ENCODE assay signal across 19 cellular contexts in the genomic region with DNA sequence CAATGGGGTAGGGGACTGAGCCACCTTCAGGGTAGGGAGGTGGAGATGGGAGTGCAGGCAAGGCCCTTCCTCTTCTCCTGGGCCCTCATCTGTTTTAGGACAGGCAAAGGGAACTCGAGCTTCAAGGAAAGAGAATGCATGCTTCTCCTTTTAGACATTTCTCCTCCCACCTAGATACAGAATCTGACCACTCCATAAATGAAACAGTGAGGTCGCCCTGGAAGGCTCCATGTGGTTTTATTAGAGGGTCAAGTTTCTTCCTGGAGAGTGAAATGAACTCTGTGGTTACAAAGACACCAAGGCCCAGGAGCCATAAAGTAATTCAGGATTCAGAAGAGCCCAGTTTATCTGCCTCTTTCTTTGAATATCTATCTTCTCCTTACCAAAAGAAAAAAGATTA. TPM values are rescaled to one million over a fixed set of nuclear protein-coding genes. Genes with fewer than 3 reads are reported as not detected.
DNase-seq lines count a peak whose midpoint lies in the region; ATAC-seq and TF ChIP-seq lines count a peak whose summit lies in the region.
"Had no signal": no experiment of that assay in that cellular context is flagged by ENCODE, and none has a peak within 500 bp of the region (broad histone marks: within the 10 kb centered on the region; RNA-seq: fewer than 3 reads in every experiment).

No MANE protein-coding gene starts in this region.

- no peak for TF ChIP-seq POLR2A in gastrocnemius medialis (IDR thresholded peaks at IDR 0.05)

- CTCF ChIA-PET in PC-3 (lab: Charles Lee): no interaction called here

- intact Hi-C loops in PC-3 (cut with micrococcal nuclease) (loop anchor here (5.0 kb wide), 1 partner anchor 96 kb away; no protein-coding TSS in a partner anchor), gastrocnemius medialis (cut with DNase I; ENCODE audit: low total_unique reads) (no loop called here)

- H2AFZ ChIP-seq in GM23248 (no peak overlapping the region), PC-3 (ENCODE audit: low read length) (no peak overlapping the region)

- H3K4me3 ChIP-seq in GM23248: no peak overlapping the region
- no peak overlapping the region for H3K4me3 ChIP-seq in PC-3 (ENCODE audit: low read length)
- no peak overlapping the region for H3K4me3 ChIP-seq in gastrocnemius medialis
- H3K4me3 ChIP-seq: ascending aorta, K562, thoracic aorta had no signal

- peaks cover 12% of the 10 kb centered on the region for H3F3A ChIP-seq in GM23248 (ENCODE audit: insufficient read depth)
- no peaks in the 10 kb centered on the region for H3F3A ChIP-seq in PC-3 (ENCODE audit: low read length, unreplicated experiment)

- peaks cover 57% of the 10 kb centered on the region for H3K79me2 ChIP-seq in GM23248 (ENCODE audit: insufficient read depth)
- peaks cover 55% of the 10 kb centered on the region for H3K79me2 ChIP-seq in PC-3 (ENCODE audit: low read length)

- no peak overlapping the region for H3K27ac ChIP-seq in GM23248
- no peak overlapping the region for H3K27ac ChIP-seq in PC-3 (ENCODE audit: low read length)
- H3K27ac ChIP-seq in gastrocnemius medialis: no peak overlapping the region
- H3K27ac ChIP-seq: ascending aorta, thoracic aorta had no signal

- H3K36me3 ChIP-seq in GM23248 (ENCODE audit: low read depth): no peaks in the 10 kb centered on the region
- peaks cover 17% of the 10 kb centered on the region for H3K36me3 ChIP-seq in PC-3 (ENCODE audit: low read depth, low read length)
- H3K36me3 ChIP-seq in gastrocnemius medialis: peaks cover 0 to 6% of the 10 kb centered on the region in 2 donors

- DNase-seq in GM23248 (peak; percentile 35), PC-3 (peak; percentile 30), fibroblast of peridontal ligament (ENCODE audit: extremely low read depth) (peak; percentile 76), gastrocnemius medialis (no peak)
- DNase-seq in stimulated activated CD4-positive, alpha-beta T cell treated with anti-CD3 and anti-CD28 coated beads, Interleukin-4, amount 100 ng/mL, for 4 hours: no peak
- no peak for DNase-seq in activated CD4-positive, CD25-positive, alpha-beta regulatory T cell treated with anti-CD3 and anti-CD28 coated beads, Interleukin-2, amount 50 U/mL, for 72 hours
- DNase-seq: activated CD8-positive, alpha-beta memory T cell treated with anti-CD3 and anti-CD28 coated beads, Interleukin-2, amount 50 U/mL, for 4 hours; activated gamma-delta T cell; cortex of kidney; NCI-H1436; occipital lobe; Right ventricle myocardium superior; stimulated activated CD4-positive, alpha-beta T cell treated with anti-CD3 and anti-CD28 coated beads, Interleukin-2, amount 100 ng/mL, for 48 hours; T-helper 17 cell had no signal

- BruUV-seq in PC-3 (replicated peaks; lab: Mats Ljungman, UMichigan): no TSS peak

- H3K9ac ChIP-seq in GM23248 (no peak overlapping the region), PC-3 (ENCODE audit: low read length) (no peak overlapping the region)

- H3K27me3 ChIP-seq in GM23248 (replicated peaks; ENCODE audit: insufficient read depth): no peaks in the 10 kb centered on the region
- no peaks in the 10 kb centered on the region for H3K27me3 ChIP-seq in PC-3 (ENCODE audit: low read length)
- H3K27me3 ChIP-seq in gastrocnemius medialis: no peaks in the 10 kb centered on the region
- H3K27me3 ChIP-seq: ascending aorta had no signal

- POLR2A ChIA-PET in PC-3 (lab: Charles Lee; ENCODE audit: unreplicated experiment): no interaction called here

- H3K9me3 ChIP-seq in GM23248 (ENCODE audit: low read depth) (no peaks in the 10 kb centered on the region), PC-3 (ENCODE audit: low read length) (no peaks in the 10 kb centered on the region), gastrocnemius medialis (no peaks in the 10 kb centered on the region)
- H3K9me3 ChIP-seq: ascending aorta, thoracic aorta had no signal

- in situ Hi-C loops in GM23248 (cut with MboI) (no loop called here), gastrocnemius medialis (cut with MboI; ENCODE audit: low sequenced_read_pairs in 4 of 4) (loop anchor here in 1 of 4 donors (25.0 kb wide), 1 partner anchor 96 kb away; no protein-coding TSS in a partner anchor)

- peaks cover 16% of the 10 kb centered on the region for H3K4me1 ChIP-seq in GM23248 (ENCODE audit: insufficient read depth)
- peaks cover 34% of the 10 kb centered on the region for H3K4me1 ChIP-seq in PC-3 (ENCODE audit: insufficient read depth, low read length)
- peaks cover 8 to 21% of the 10 kb centered on the region in 2 donors for H3K4me1 ChIP-seq in gastrocnemius medialis

- 62 to 77% methylated on average over 2 of the region's 2 CpGs for WGBS in GM23248 (ENCODE audit: low coverage in 1 of 2, low lambda C conversion rate in 2 of 2, missing lambda C conversion rate in 2 of 2), 2 experiments

- H3K9me2 ChIP-seq in GM23248 (ENCODE audit: insufficient read depth) (no peaks in the 10 kb centered on the region), PC-3 (replicated peaks; ENCODE audit: low read length) (no peaks in the 10 kb centered on the region)

- no peaks in the 10 kb centered on the region for H4K20me1 ChIP-seq in GM23248 (ENCODE audit: insufficient read depth)
- H4K20me1 ChIP-seq in PC-3 (ENCODE audit: low read length): peaks cover 4% of the 10 kb centered on the region; the same call in 1 of the 2 replicates

- ATAC-seq in PC-3 (no peak), gastrocnemius medialis (peak; percentile 68 to 70), GM21786 (IDR thresholded peaks at IDR 0.05; ENCODE audit: unreplicated experiment) (no peak), GM21529 (IDR thresholded peaks at IDR 0.05; ENCODE audit: unreplicated experiment) (no peak)
- ATAC-seq: T-helper 17 cell had no signal

- H3K4me2 ChIP-seq in GM23248 (ENCODE audit: unreplicated experiment) (peak overlapping the region; percentile 18), PC-3 (ENCODE audit: low read length) (no peak overlapping the region)

- TF ChIP-seq CTCF in PC-3 (conservative IDR thresholded peaks at IDR 0.05; ENCODE audit: low read depth, low read length) (no peak), gastrocnemius medialis (IDR thresholded peaks at IDR 0.05 in 4 of 5, conservative IDR thresholded peaks at IDR 0.05 in 1 of 5) (no peak)

RNA-seq across cellular contexts. Expression of a gene that starts 14.9 kb away (rescaled TPM):
- 13.7 and 14.4 TPM in 2 replicates for total RNA-seq in GM23248 (2014; rRNA removed; shearing (Covaris generic))
- 8.0 and 8.4 TPM in 2 replicates for polyA plus RNA-seq in GM23248 (2016; fragmentation: Nextera tagmentation; extraction: Ambion mirVana)
- 19.4 and 21.7 TPM in 2 replicates for total RNA-seq in PC-3 (2014; rRNA removed)
- total RNA-seq in gastrocnemius medialis: 1 to 10 TPM; 3.4 to 4.7 (median 3.5) TPM

Comparison
In these comparisons a context has a peak if more than half of its experiments do, and no peak if none do; other contexts are left out.
1. DNase-seq: peak in GM23248 (single experiment), PC-3 (single experiment) and fibroblast of peridontal ligament (single experiment); none in gastrocnemius medialis (0 of 2), stimulated activated CD4-positive, alpha-beta T cell treated with anti-CD3 and anti-CD28 coated beads, Interleukin-4, amount 100 ng/mL, for 4 hours (0 of 2) and activated CD4-positive, CD25-positive, alpha-beta regulatory T cell treated with anti-CD3 and anti-CD28 coated beads, Interleukin-2, amount 50 U/mL, for 72 hours (single experiment).
2. ATAC-seq: peak in gastrocnemius medialis (2 of 2); none in PC-3 (single experiment), GM21786 (single experiment) and GM21529 (single experiment).